In the genomic region with DNA sequence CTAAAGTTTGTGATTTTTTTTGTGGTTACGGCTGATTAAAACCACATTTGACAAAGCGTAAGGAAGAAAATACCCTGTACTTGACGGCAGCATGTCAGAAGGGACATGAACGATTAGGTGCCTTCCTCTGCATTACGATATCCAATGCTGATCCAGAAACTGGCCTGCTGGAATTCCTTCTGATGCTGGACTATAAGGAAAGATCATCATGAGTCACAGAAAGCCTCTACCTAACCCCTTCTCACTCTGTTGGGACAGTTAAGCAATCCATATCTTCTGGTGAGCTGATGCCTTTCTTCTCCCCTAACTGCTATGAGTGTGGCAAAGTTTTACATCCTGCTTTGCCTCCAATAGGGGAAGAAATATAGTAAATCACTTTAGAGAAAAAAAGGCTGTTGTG, we compare ENCODE assay signal across 17 cellular contexts.
DNase-seq lines count a peak whose midpoint lies in the region; ATAC-seq and TF ChIP-seq lines count a peak whose summit lies in the region.
"Had no signal": no experiment of that assay in that cellular context is flagged by ENCODE, and none has a peak within 500 bp of the region (broad histone marks: within the 10 kb centered on the region; RNA-seq: fewer than 3 reads in every experiment).

No MANE protein-coding gene starts in this region.

- no peak overlapping the region for H3K4me3 ChIP-seq in AG04450 (ENCODE audit: low read depth, low read length)
- H3K4me3 ChIP-seq in astrocyte of the spinal cord (ENCODE audit: low read depth, low read length) = no peak overlapping the region
- H3K4me3 ChIP-seq: K562, sigmoid colon, tibial artery had no signal

- no peaks in the 10 kb centered on the region for H3K9me3 ChIP-seq in AG04450 (ENCODE audit: control insufficient read depth, insufficient read depth, low read length)
- H3K9me3 ChIP-seq: sigmoid colon, tibial artery had no signal

- peak; percentile 86 for DNase-seq in AG04450 (ENCODE audit: low read depth, low spot score)
- peak; percentile 60 for DNase-seq in HT1080 (ENCODE audit: low read depth)
- peak; percentile 46 for DNase-seq in astrocyte of the spinal cord (ENCODE audit: low read depth, low spot score)
- peak; percentile 39 for DNase-seq in glomerular visceral epithelial cell (ENCODE audit: extremely low spot score)
- DNase-seq in stimulated activated CD4-positive, alpha-beta T cell treated with anti-CD3 and anti-CD28 coated beads, Interleukin-2, amount 100 ng/mL, for 24 hours = no peak
- DNase-seq in activated T-cell treated with anti-CD3 and anti-CD28 coated beads, Interleukin-2, amount 50 U/mL, for 72 hours = no peak
- DNase-seq in activated T-helper 1 cell treated with anti-CD3 and anti-CD28 coated beads, Interleukin-12 subunit alpha, Interleukin-12 subunit beta, Interleukin-2, Interleukin-4 antibody, amounts not matched to agents 30 ng/mL and 10 ng/mL and 1 ng/mL, durations not matched to agents 14 hours and 24 hours and 36 hours (ENCODE audit: low spot score) = no peak
- DNase-seq in medulla oblongata (ENCODE audit: extremely low spot score) = no peak
- DNase-seq: activated CD4-positive, alpha-beta T cell treated with anti-CD3 and anti-CD28 coated beads for 4 hours; endodermal cell; NCI-H1417 treated with DMSO at 0.1 percent for 48 hours; NK-92 treated with Interleukin-12 subunit alpha and Interleukin-12 subunit beta, amount 100 ng/mL, for 24 hours; occipital lobe; sigmoid colon; tibial artery had no signal

- H3K27ac ChIP-seq in AG04450 (ENCODE audit: low read depth, low read length) = peak overlapping the region; percentile 32
- H3K27ac ChIP-seq: sigmoid colon, tibial artery had no signal

- intact Hi-C loops in activated T-helper 1 cell treated with anti-CD3 and anti-CD28 coated beads, Interleukin-12 subunit alpha, Interleukin-12 subunit beta, Interleukin-2, Interleukin-4 antibody, amounts not matched to agents 30 ng/mL and 10 ng/mL and 1 ng/mL, durations not matched to agents 14 hours and 24 hours and 36 hours (cut with micrococcal nuclease) = no loop called here

- H3K4me1 Mint-ChIP-seq in activated T-cell treated with anti-CD3 and anti-CD28 coated beads, Interleukin-2, amount 50 U/mL, for 72 hours (ENCODE audit: low read depth) = no peaks in the 10 kb centered on the region
- H3K4me1 Mint-ChIP-seq in activated T-helper 1 cell treated with anti-CD3 and anti-CD28 coated beads, Interleukin-12 subunit alpha, Interleukin-12 subunit beta, Interleukin-2, Interleukin-4 antibody, amounts not matched to agents 30 ng/mL and 10 ng/mL and 1 ng/mL, durations not matched to agents 14 hours and 24 hours and 36 hours (ENCODE audit: low read depth) = no peaks in the 10 kb centered on the region
- H3K4me1 Mint-ChIP-seq: activated naive CD4-positive, alpha-beta T cell treated with anti-CD3 and anti-CD28 coated beads, Interleukin-2, amount 50 U/mL, for 24 hours; endodermal cell had no signal

- POLR2A ChIA-PET in AG04450 (lab: Yijun Ruan, JAX) = interaction anchor here (0.9 to 2.4 kb wide), 4 partner anchors 12 to 131 kb away, joined by 3 to 11 read pairs (median 5); partner anchors contain the start of gene PAPPA

- TF ChIP-seq CTCF in AG04450 (IDR thresholded peaks at IDR 0.05; ENCODE audit: low read depth, low read length) (no peak), astrocyte of the spinal cord (IDR thresholded peaks at IDR 0.05; ENCODE audit: low read depth, low read length) (no peak)

- in situ Hi-C loops in astrocyte of the spinal cord (cut with HindIII; ENCODE audit: low sequenced_read_pairs) = no loop called here

- H3K36me3 Mint-ChIP-seq in activated T-cell treated with anti-CD3 and anti-CD28 coated beads, Interleukin-2, amount 50 U/mL, for 72 hours (ENCODE audit: insufficient read depth in 2 of 2) = no peaks in the 10 kb centered on the region
- no peaks in the 10 kb centered on the region for H3K36me3 Mint-ChIP-seq in activated T-helper 1 cell treated with anti-CD3 and anti-CD28 coated beads, Interleukin-12 subunit alpha, Interleukin-12 subunit beta, Interleukin-2, Interleukin-4 antibody, amounts not matched to agents 30 ng/mL and 10 ng/mL and 1 ng/mL, durations not matched to agents 14 hours and 24 hours and 36 hours (ENCODE audit: low read depth)
- H3K36me3 Mint-ChIP-seq: activated naive CD4-positive, alpha-beta T cell treated with anti-CD3 and anti-CD28 coated beads, Interleukin-2, amount 50 U/mL, for 24 hours had no signal

- H3K27me3 ChIP-seq in AG04450 (ENCODE audit: control insufficient read depth, insufficient read depth, low read length) = no peaks in the 10 kb centered on the region
- H3K27me3 ChIP-seq: sigmoid colon, tibial artery had no signal

- H3K9me3 Mint-ChIP-seq in activated T-cell treated with anti-CD3 and anti-CD28 coated beads, Interleukin-2, amount 50 U/mL, for 72 hours = peaks cover 1% of the 10 kb centered on the region in 2 donors
- H3K9me3 Mint-ChIP-seq in activated T-helper 1 cell treated with anti-CD3 and anti-CD28 coated beads, Interleukin-12 subunit alpha, Interleukin-12 subunit beta, Interleukin-2, Interleukin-4 antibody, amounts not matched to agents 30 ng/mL and 10 ng/mL and 1 ng/mL, durations not matched to agents 14 hours and 24 hours and 36 hours = no peaks in the 10 kb centered on the region
- H3K9me3 Mint-ChIP-seq: activated naive CD4-positive, alpha-beta T cell treated with anti-CD3 and anti-CD28 coated beads, Interleukin-2, amount 50 U/mL, for 24 hours; endodermal cell had no signal

- H3K27ac Mint-ChIP-seq in activated T-cell treated with anti-CD3 and anti-CD28 coated beads, Interleukin-2, amount 50 U/mL, for 72 hours = no peak overlapping the region
- no peak overlapping the region for H3K27ac Mint-ChIP-seq in activated T-helper 1 cell treated with anti-CD3 and anti-CD28 coated beads, Interleukin-12 subunit alpha, Interleukin-12 subunit beta, Interleukin-2, Interleukin-4 antibody, amounts not matched to agents 30 ng/mL and 10 ng/mL and 1 ng/mL, durations not matched to agents 14 hours and 24 hours and 36 hours
- H3K27ac Mint-ChIP-seq: activated naive CD4-positive, alpha-beta T cell treated with anti-CD3 and anti-CD28 coated beads, Interleukin-2, amount 50 U/mL, for 24 hours; endodermal cell had no signal

- no peak overlapping the region for H3K4me3 Mint-ChIP-seq in activated T-cell treated with anti-CD3 and anti-CD28 coated beads, Interleukin-2, amount 50 U/mL, for 72 hours
- no peak overlapping the region for H3K4me3 Mint-ChIP-seq in activated T-helper 1 cell treated with anti-CD3 and anti-CD28 coated beads, Interleukin-12 subunit alpha, Interleukin-12 subunit beta, Interleukin-2, Interleukin-4 antibody, amounts not matched to agents 30 ng/mL and 10 ng/mL and 1 ng/mL, durations not matched to agents 14 hours and 24 hours and 36 hours
- H3K4me3 Mint-ChIP-seq: activated naive CD4-positive, alpha-beta T cell treated with anti-CD3 and anti-CD28 coated beads, Interleukin-2, amount 50 U/mL, for 24 hours; endodermal cell had no signal

- CTCF ChIA-PET in AG04450 (lab: Charles Lee) = no interaction called here

- no peak for ATAC-seq in activated T-cell treated with anti-CD3 and anti-CD28 coated beads, Interleukin-2, amount 50 U/mL, for 72 hours (replicated peaks in 1 of 2)
- ATAC-seq: K562 had no signal

- no peaks in the 10 kb centered on the region for H3K27me3 Mint-ChIP-seq in activated T-cell treated with anti-CD3 and anti-CD28 coated beads, Interleukin-2, amount 50 U/mL, for 72 hours (ENCODE audit: low read depth)
- H3K27me3 Mint-ChIP-seq in activated T-helper 1 cell treated with anti-CD3 and anti-CD28 coated beads, Interleukin-12 subunit alpha, Interleukin-12 subunit beta, Interleukin-2, Interleukin-4 antibody, amounts not matched to agents 30 ng/mL and 10 ng/mL and 1 ng/mL, durations not matched to agents 14 hours and 24 hours and 36 hours (ENCODE audit: insufficient read depth) = no peaks in the 10 kb centered on the region
- H3K27me3 Mint-ChIP-seq: activated naive CD4-positive, alpha-beta T cell treated with anti-CD3 and anti-CD28 coated beads, Interleukin-2, amount 50 U/mL, for 24 hours had no signal

Comparison
In these comparisons a context has a peak if more than half of its experiments do, and no peak if none do; other contexts are left out.
1. DNase-seq: peak in AG04450 (single experiment), HT1080 (single experiment), astrocyte of the spinal cord (single experiment) and glomerular visceral epithelial cell (single experiment); none in stimulated activated CD4-positive, alpha-beta T cell treated with anti-CD3 and anti-CD28 coated beads, Interleukin-2, amount 100 ng/mL, for 24 hours (0 of 2), activated T-cell treated with anti-CD3 and anti-CD28 coated beads, Interleukin-2, amount 50 U/mL, for 72 hours (0 of 2), activated T-helper 1 cell treated with anti-CD3 and anti-CD28 coated beads, Interleukin-12 subunit alpha, Interleukin-12 subunit beta, Interleukin-2, Interleukin-4 antibody, amounts not matched to agents 30 ng/mL and 10 ng/mL and 1 ng/mL, durations not matched to agents 14 hours and 24 hours and 36 hours (single experiment) and medulla oblongata (single experiment).